In the genomic region with DNA sequence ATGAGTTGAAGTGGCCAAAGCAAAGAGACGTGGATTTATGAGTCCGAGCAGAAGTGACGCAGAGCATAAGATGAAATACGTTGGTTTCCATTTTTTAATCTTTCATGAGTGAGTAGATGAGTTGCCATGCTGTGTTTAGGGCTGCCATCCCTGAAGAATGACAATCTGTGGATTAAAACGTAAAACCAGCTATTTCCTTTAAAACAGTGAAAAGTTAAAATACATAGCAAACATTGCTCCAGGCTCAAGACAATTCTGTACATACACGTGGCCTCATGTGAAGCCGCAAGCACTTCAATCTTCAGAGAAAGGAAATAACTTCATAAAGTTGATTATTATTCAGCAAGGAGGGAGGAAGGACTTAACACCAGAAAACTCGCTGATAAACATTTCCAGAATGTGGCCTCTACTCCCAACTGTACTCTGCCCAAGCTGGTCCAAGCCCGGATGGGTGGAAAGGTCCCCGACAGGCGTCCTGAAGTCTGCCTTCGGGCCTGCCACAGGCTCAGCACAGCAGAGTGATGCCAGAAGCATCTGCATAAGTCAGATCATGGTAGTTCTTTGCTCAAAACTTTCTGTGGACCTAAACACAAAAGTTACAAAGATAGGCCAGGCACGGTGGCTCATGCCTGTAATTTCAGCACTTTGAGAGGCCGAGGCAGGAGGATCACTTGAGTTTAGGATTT, we compare ENCODE assay signal across 2 cellular contexts.
TF ChIP-seq lines count a peak whose summit lies in the region.

No MANE protein-coding gene starts in this region.

TF ChIP-seq in GM23338, 12 proteins besides CTCF, POLR2A, EP300 and RAD21 (continues in another document):
- TF ChIP-seq EZH2 (IDR thresholded peaks at IDR 0.05; ENCODE audit: low read depth, unreplicated experiment) (no peak), POLR2AphosphoS5 (IDR thresholded peaks at IDR 0.05; ENCODE audit: low read depth) (no peak), NANOG (IDR thresholded peaks at IDR 0.05; ENCODE audit: borderline replicate concordance) (no peak), JUNB (IDR thresholded peaks at IDR 0.05; ENCODE audit: unreplicated experiment) (no peak), EZH2phosphoT487 (IDR thresholded peaks at IDR 0.05; ENCODE audit: unreplicated experiment) (no peak), ZNF331 (CRISPR knock-in tag; IDR thresholded peaks at IDR 0.05; ENCODE audit: low read depth) (no peak), ZNF114 (CRISPR knock-in tag; IDR thresholded peaks at IDR 0.05) (no peak)
- TF ChIP-seq, protein P1, sequence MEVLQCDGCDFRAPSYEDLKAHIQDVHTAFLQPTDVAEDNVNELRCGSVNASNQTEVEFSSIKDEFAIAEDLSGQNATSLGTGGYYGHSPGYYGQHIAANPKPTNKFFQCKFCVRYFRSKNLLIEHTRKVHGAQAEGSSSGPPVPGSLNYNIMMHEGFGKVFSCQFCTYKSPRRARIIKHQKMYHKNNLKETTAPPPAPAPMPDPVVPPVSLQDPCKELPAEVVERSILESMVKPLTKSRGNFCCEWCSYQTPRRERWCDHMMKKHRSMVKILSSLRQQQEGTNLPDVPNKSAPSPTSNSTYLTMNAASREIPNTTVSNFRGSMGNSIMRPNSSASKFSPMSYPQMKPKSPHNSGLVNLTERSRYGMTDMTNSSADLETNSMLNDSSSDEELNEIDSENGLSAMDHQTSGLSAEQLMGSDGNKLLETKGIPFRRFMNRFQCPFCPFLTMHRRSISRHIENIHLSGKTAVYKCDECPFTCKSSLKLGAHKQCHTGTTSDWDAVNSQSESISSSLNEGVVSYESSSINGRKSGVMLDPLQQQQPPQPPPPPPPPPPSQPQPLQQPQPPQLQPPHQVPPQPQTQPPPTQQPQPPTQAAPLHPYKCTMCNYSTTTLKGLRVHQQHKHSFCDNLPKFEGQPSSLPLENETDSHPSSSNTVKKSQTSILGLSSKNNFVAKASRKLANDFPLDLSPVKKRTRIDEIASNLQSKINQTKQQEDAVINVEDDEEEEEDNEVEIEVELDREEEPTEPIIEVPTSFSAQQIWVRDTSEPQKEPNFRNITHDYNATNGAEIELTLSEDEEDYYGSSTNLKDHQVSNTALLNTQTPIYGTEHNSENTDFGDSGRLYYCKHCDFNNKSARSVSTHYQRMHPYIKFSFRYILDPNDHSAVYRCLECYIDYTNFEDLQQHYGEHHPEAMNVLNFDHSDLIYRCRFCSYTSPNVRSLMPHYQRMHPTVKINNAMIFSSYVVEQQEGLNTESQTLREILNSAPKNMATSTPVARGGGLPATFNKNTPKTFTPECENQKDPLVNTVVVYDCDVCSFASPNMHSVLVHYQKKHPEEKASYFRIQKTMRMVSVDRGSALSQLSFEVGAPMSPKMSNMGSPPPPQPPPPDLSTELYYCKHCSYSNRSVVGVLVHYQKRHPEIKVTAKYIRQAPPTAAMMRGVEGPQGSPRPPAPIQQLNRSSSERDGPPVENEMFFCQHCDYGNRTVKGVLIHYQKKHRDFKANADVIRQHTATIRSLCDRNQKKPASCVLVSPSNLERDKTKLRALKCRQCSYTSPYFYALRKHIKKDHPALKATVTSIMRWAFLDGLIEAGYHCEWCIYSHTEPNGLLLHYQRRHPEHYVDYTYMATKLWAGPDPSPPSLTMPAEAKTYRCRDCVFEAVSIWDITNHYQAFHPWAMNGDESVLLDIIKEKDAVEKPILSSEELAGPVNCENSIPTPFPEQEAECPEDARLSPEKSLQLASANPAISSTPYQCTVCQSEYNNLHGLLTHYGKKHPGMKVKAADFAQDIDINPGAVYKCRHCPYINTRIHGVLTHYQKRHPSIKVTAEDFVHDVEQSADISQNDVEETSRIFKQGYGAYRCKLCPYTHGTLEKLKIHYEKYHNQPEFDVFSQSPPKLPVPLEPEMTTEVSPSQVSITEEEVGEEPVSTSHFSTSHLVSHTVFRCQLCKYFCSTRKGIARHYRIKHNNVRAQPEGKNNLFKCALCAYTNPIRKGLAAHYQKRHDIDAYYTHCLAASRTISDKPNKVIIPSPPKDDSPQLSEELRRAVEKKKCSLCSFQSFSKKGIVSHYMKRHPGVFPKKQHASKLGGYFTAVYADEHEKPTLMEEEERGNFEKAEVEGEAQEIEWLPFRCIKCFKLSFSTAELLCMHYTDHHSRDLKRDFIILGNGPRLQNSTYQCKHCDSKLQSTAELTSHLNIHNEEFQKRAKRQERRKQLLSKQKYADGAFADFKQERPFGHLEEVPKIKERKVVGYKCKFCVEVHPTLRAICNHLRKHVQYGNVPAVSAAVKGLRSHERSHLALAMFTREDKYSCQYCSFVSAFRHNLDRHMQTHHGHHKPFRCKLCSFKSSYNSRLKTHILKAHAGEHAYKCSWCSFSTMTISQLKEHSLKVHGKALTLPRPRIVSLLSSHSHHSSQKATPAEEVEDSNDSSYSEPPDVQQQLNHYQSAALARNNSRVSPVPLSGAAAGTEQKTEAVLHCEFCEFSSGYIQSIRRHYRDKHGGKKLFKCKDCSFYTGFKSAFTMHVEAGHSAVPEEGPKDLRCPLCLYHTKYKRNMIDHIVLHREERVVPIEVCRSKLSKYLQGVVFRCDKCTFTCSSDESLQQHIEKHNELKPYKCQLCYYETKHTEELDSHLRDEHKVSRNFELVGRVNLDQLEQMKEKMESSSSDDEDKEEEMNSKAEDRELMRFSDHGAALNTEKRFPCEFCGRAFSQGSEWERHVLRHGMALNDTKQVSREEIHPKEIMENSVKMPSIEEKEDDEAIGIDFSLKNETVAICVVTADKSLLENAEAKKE (CRISPR knock-in tag; IDR thresholded peaks at IDR 0.05), result no peak
- TF ChIP-seq, protein P2, sequence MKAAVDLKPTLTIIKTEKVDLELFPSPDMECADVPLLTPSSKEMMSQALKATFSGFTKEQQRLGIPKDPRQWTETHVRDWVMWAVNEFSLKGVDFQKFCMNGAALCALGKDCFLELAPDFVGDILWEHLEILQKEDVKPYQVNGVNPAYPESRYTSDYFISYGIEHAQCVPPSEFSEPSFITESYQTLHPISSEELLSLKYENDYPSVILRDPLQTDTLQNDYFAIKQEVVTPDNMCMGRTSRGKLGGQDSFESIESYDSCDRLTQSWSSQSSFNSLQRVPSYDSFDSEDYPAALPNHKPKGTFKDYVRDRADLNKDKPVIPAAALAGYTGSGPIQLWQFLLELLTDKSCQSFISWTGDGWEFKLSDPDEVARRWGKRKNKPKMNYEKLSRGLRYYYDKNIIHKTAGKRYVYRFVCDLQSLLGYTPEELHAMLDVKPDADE (IDR thresholded peaks at IDR 0.05), result no peak

TF ChIP-seq in HepG2, 621 proteins besides CTCF, POLR2A, EP300 and RAD21:
- TF ChIP-seq, protein P3, sequence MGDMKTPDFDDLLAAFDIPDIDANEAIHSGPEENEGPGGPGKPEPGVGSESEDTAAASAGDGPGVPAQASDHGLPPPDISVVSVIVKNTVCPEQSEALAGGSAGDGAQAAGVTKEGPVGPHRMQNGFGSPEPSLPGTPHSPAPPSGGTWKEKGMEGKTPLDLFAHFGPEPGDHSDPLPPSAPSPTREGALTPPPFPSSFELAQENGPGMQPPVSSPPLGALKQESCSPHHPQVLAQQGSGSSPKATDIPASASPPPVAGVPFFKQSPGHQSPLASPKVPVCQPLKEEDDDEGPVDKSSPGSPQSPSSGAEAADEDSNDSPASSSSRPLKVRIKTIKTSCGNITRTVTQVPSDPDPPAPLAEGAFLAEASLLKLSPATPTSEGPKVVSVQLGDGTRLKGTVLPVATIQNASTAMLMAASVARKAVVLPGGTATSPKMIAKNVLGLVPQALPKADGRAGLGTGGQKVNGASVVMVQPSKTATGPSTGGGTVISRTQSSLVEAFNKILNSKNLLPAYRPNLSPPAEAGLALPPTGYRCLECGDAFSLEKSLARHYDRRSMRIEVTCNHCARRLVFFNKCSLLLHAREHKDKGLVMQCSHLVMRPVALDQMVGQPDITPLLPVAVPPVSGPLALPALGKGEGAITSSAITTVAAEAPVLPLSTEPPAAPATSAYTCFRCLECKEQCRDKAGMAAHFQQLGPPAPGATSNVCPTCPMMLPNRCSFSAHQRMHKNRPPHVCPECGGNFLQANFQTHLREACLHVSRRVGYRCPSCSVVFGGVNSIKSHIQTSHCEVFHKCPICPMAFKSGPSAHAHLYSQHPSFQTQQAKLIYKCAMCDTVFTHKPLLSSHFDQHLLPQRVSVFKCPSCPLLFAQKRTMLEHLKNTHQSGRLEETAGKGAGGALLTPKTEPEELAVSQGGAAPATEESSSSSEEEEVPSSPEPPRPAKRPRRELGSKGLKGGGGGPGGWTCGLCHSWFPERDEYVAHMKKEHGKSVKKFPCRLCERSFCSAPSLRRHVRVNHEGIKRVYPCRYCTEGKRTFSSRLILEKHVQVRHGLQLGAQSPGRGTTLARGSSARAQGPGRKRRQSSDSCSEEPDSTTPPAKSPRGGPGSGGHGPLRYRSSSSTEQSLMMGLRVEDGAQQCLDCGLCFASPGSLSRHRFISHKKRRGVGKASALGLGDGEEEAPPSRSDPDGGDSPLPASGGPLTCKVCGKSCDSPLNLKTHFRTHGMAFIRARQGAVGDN (CRISPR knock-in tag; IDR thresholded peaks at IDR 0.05), result 0 out of 2 replicates have a peak, but pooled peaks have one; percentile 11
- no peak for TF ChIP-seq ZNF644 (CRISPR knock-in tag; IDR thresholded peaks at IDR 0.05; ENCODE audit: low read depth)
- no peak for TF ChIP-seq ZNF510 (CRISPR knock-in tag; IDR thresholded peaks at IDR 0.05; ENCODE audit: low read depth)
- no peak for TF ChIP-seq ZFP62 (CRISPR knock-in tag; IDR thresholded peaks at IDR 0.05)
- no peak for TF ChIP-seq ZNF563 (CRISPR knock-in tag; IDR thresholded peaks at IDR 0.05)
- TF ChIP-seq RBM39 (IDR thresholded peaks at IDR 0.05; ENCODE audit: low read depth, low read length, poor library complexity, severe bottlenecking), result no peak
- TF ChIP-seq, protein P4, sequence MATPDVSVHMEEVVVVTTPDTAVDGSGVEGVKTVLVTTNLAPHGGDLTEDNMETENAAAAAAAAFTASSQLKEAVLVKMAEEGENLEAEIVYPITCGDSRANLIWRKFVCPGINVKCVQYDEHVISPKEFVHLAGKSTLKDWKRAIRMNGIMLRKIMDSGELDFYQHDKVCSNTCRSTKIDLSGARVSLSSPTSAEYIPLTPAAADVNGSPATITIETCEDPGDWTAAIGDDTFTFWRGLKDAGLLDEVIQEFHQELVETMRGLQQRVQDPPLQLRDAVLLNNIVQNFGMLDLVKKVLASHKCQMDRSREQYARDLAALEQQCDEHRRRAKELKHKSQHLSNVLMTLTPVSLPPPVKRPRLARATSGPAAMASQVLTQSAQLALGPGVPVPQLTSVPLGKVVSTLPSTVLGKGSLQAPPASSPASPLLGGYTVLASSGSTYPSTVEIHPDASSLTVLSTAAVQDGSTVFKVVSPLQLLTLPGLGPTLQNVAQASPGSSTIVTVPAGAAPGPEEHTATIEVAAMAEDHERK (CRISPR knock-in tag; IDR thresholded peaks at IDR 0.05; ENCODE audit: low read depth), result no peak
